In genomic region chr1:230917284-230918135, GRCh38 we compare ENCODE assay signal across 1 cellular context.
TF ChIP-seq lines count a peak whose summit lies in the region.

No MANE protein-coding gene starts in this region.

TF ChIP-seq in HepG2, 621 proteins besides CTCF, POLR2A, EP300 and RAD21 (continued from another document):
- no peak for TF ChIP-seq ZNF225 (CRISPR knock-in tag; IDR thresholded peaks at IDR 0.05)
